9 cellular contexts compared by ENCODE assay signal in genomic region chr9:120924698-120925534, GRCh38. TPM values are rescaled to one million over a fixed set of nuclear protein-coding genes. Genes with fewer than 3 reads are reported as not detected.
DNase-seq lines count a peak whose midpoint lies in the region; ATAC-seq and TF ChIP-seq lines count a peak whose summit lies in the region.
"Had no signal": no experiment of that assay in that cellular context is flagged by ENCODE, and none has a peak within 500 bp of the region (broad histone marks: within the 10 kb centered on the region; RNA-seq: fewer than 3 reads in every experiment).

No MANE protein-coding gene starts in this region.

- H3K4me3 Mint-ChIP-seq in activated T-helper 17 cell treated with anti-CD3 and anti-CD28 coated beads, Interleukin-2, amount 50 U/mL, for 72 hours: peak overlapping the region; percentile 91

- H3K4me1 ChIP-seq in mucosa of rectum (ENCODE audit: control insufficient read depth in 2 of 2, insufficient read depth in 2 of 2, low read length in 2 of 2): peaks cover 5 to 7% of the 10 kb centered on the region in 2 donors

- peak; percentile 14 for ATAC-seq in activated T-helper 17 cell treated with anti-CD3 and anti-CD28 coated beads, Interleukin-2, amount 50 U/mL, for 72 hours (replicated peaks)
- ATAC-seq in HG02973 (IDR thresholded peaks at IDR 0.05; ENCODE audit: unreplicated experiment): no peak
- ATAC-seq in GM19452 (IDR thresholded peaks at IDR 0.05; ENCODE audit: unreplicated experiment): no peak

- peaks cover 85% of the 10 kb centered on the region for H3K36me3 Mint-ChIP-seq in activated T-helper 17 cell treated with anti-CD3 and anti-CD28 coated beads, Interleukin-2, amount 50 U/mL, for 72 hours (ENCODE audit: low read depth)

- peak; percentile 55 for TF ChIP-seq POLR2A in GM19193 (IDR thresholded peaks at IDR 0.05; ENCODE audit: extremely low read depth, insufficient read depth, insufficient read length)

- peak overlapping the region; percentile 57 to 73 for H3K27ac ChIP-seq in mucosa of rectum (ENCODE audit: low read depth in 2 of 2, low read length in 2 of 2)

- no peaks in the 10 kb centered on the region for H3K9me3 Mint-ChIP-seq in activated T-helper 17 cell treated with anti-CD3 and anti-CD28 coated beads, Interleukin-2, amount 50 U/mL, for 72 hours

- no peaks in the 10 kb centered on the region for H3K36me3 ChIP-seq in mucosa of rectum (ENCODE audit: control insufficient read depth in 2 of 2, insufficient read depth in 2 of 2, low read length in 2 of 2)
- H3K36me3 ChIP-seq: suprapubic skin had no signal

- no peaks in the 10 kb centered on the region for H3K9me3 ChIP-seq in mucosa of rectum (ENCODE audit: control insufficient read depth in 2 of 2, low read length in 2 of 2)
- H3K9me3 ChIP-seq: suprapubic skin had no signal

- no peaks in the 10 kb centered on the region for H3K27me3 Mint-ChIP-seq in activated T-helper 17 cell treated with anti-CD3 and anti-CD28 coated beads, Interleukin-2, amount 50 U/mL, for 72 hours

- no peaks in the 10 kb centered on the region for H3K27me3 ChIP-seq in mucosa of rectum (ENCODE audit: control insufficient read depth in 2 of 2, insufficient read depth in 2 of 2, low read length in 2 of 2)
- H3K27me3 ChIP-seq: suprapubic skin had no signal

- peaks cover 27% of the 10 kb centered on the region for H3K4me1 Mint-ChIP-seq in activated T-helper 17 cell treated with anti-CD3 and anti-CD28 coated beads, Interleukin-2, amount 50 U/mL, for 72 hours

- DNase-seq in CD1c-positive myeloid dendritic cell (ENCODE audit: extremely low spot score) (peak; percentile 26), SKM-1 (lab: John Stamatoyannopoulos, UW; ENCODE audit: unreplicated experiment) (no peak)
- DNase-seq in stimulated activated CD4-positive, alpha-beta T cell treated with anti-CD3 and anti-CD28 coated beads, Interleukin-2, amount 100 ng/mL, for 48 hours: no peak

- H3K9ac ChIP-seq in mucosa of rectum (ENCODE audit: low read depth in 1 of 2, low read length in 2 of 2): peak overlapping the region; percentile 41 to 49

- peak overlapping the region; percentile 94 for H3K27ac Mint-ChIP-seq in activated T-helper 17 cell treated with anti-CD3 and anti-CD28 coated beads, Interleukin-2, amount 50 U/mL, for 72 hours

- peak overlapping the region; percentile 9 to 51 for H3K4me3 ChIP-seq in mucosa of rectum (ENCODE audit: low read length in 2 of 2)
- H3K4me3 ChIP-seq: suprapubic skin had no signal

RNA-seq across cellular contexts. Expression of gene TRAF1, which starts 1.7 kb away (rescaled TPM):
- 100 to 1,000 TPM in 1 of 2 donors, 10 to 100 TPM in 1; 71.4 to 164 TPM for total RNA-seq in activated T-helper 17 cell treated with anti-CD3 and anti-CD28 coated beads, Interleukin-2, amount 50 U/mL, for 72 hours

RNA-seq across cellular contexts. Expression of gene PHF19, which starts 47.9 kb away (rescaled TPM):
- 100 to 1,000 TPM; 236 to 258 TPM for total RNA-seq in activated T-helper 17 cell treated with anti-CD3 and anti-CD28 coated beads, Interleukin-2, amount 50 U/mL, for 72 hours
